ENCODE assay signal across 30 cellular contexts in the genomic region with DNA sequence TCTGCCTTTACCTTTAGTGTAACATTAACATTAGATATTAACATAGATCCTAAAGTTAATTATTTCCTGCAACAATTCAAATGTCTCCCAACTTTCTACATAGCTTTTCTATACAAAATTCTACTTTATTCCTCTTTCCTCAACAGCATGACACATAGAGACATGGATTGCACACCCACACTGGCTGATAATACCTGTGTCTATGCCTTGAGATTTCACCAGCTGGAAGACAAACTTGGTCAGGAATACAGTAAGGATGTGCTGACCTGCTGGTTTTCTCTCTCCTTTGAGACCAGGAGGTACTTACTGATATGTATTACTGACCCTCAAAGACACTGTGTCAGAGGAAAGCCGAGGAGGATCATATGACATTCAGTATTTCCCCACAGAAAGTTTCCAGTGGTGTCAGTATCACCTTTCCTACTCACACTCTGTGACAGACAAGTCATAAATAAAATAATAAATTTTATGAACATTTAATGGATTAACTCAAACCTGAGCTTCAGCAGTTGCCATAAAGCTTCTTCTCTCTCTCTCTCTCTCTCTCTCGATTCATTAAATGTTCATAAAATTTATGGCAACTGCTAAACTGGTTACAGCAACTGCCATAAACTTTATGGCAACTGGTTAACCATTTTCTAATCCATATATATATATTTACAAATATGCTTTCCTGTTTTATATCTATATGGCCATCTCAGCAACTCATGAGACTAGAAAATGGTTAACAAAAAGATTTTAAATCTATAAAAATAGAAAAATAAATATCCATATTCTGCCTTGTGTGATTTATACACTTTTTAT. TPM values are rescaled to one million over a fixed set of nuclear protein-coding genes. Genes with fewer than 3 reads are reported as not detected.
DNase-seq lines count a peak whose midpoint lies in the region; ATAC-seq, FAIRE-seq and TF ChIP-seq lines count a peak whose summit lies in the region.
"Had no signal": no experiment of that assay in that cellular context is flagged by ENCODE, and none has a peak within 500 bp of the region (broad histone marks: within the 10 kb centered on the region; RNA-seq: fewer than 3 reads in every experiment).

No MANE protein-coding gene starts in this region.

- BruUV-seq in K562 (replicated peaks; lab: Mats Ljungman, UMichigan) = no TSS peak

- whole genome bisulfite sequencing in K562 (ENCODE audit: insufficient coverage, low coverage, missing lambda C conversion rate) = 0% methylated on average over 2 of the region's 2 CpGs

- no peak overlapping the region for H3K4me3 Mint-ChIP-seq in activated naive CD8-positive, alpha-beta T cell treated with anti-CD3 and anti-CD28 coated beads, Interleukin-2, amount 50 U/mL, for 24 hours
- no peak overlapping the region for H3K4me3 Mint-ChIP-seq in activated naive CD8-positive, alpha-beta T cell treated with anti-CD3 and anti-CD28 coated beads for 36 hours
- H3K4me3 Mint-ChIP-seq: CD14-positive monocyte; CD8-positive, alpha-beta memory T cell; HFFc6 had no signal

- H3K4me2 ChIP-seq in K562 (ENCODE audit: insufficient read depth, low read length) = no peak overlapping the region

- peak overlapping the region; percentile 2; the same call in 1 of the 2 replicates for H2AFZ ChIP-seq in K562 (ENCODE audit: low read depth, low read length)

- H3K4me1 Mint-ChIP-seq in activated naive CD8-positive, alpha-beta T cell treated with anti-CD3 and anti-CD28 coated beads, Interleukin-2, amount 50 U/mL, for 24 hours = peaks cover 15% of the 10 kb centered on the region
- peaks cover 17% of the 10 kb centered on the region for H3K4me1 Mint-ChIP-seq in activated naive CD8-positive, alpha-beta T cell treated with anti-CD3 and anti-CD28 coated beads for 36 hours
- H3K4me1 Mint-ChIP-seq: CD14-positive monocyte had no signal

- H3K36me3 ChIP-seq in K562 (ENCODE audit: control insufficient read depth, insufficient read depth, low read length) (no peaks in the 10 kb centered on the region), mucosa of descending colon (ENCODE audit: low read depth) (no peaks in the 10 kb centered on the region)
- H3K36me3 ChIP-seq: BE2C, Peyer's patch had no signal

- DNase-seq in activated naive CD8-positive, alpha-beta T cell treated with anti-CD3 and anti-CD28 coated beads, Interleukin-2, amount 50 U/mL, for 24 hours = no peak
- DNase-seq in activated naive CD8-positive, alpha-beta T cell treated with anti-CD3 and anti-CD28 coated beads for 36 hours = no peak
- DNase-seq in K562 (ENCODE audit: extremely low read depth in 1 of 4, low spot score in 3 of 4) (peak in 1 of 4 experiments; percentile 2), mucosa of descending colon (peak in 1 of 3 donors; percentile 19), DMS53 treated with DMSO at 0.1 percent for 48 hours (lab: John Stamatoyannopoulos, UW; ENCODE audit: unreplicated experiment) (no peak)
- no peak for DNase-seq in stimulated activated CD4-positive, alpha-beta T cell treated with anti-CD3 and anti-CD28 coated beads, Interleukin-1b, Interleukin-23, amount 100 ng/mL, for 48 hours
- DNase-seq: ACHN; BE2C; CD8-positive, alpha-beta memory T cell; DMS 273 treated with DMSO at 0.1 percent for 48 hours; DMS79 treated with DMSO at 0.1 percent for 48 hours; GF-D8; H7; HFFc6; Kasumi-1; MV-4-11; NCI-H1105; NCI-H1436 treated with DMSO at 0.1 percent for 48 hours; NCI-H187 treated with DMSO at 0.1 percent for 48 hours; NCI-H446 treated with DMSO at 0.1 percent for 48 hours; NCI-H526 treated with DMSO at 0.1 percent for 48 hours; Peyer's patch; SHP77 treated with DMSO at 0.1 percent for 48 hours had no signal

- no peaks in the 10 kb centered on the region for H3K36me3 Mint-ChIP-seq in activated naive CD8-positive, alpha-beta T cell treated with anti-CD3 and anti-CD28 coated beads, Interleukin-2, amount 50 U/mL, for 24 hours (ENCODE audit: low read depth)
- H3K36me3 Mint-ChIP-seq in activated naive CD8-positive, alpha-beta T cell treated with anti-CD3 and anti-CD28 coated beads for 36 hours = peaks cover 13% of the 10 kb centered on the region
- H3K36me3 Mint-ChIP-seq: CD14-positive monocyte; CD8-positive, alpha-beta memory T cell had no signal

- TF ChIP-seq RAD21 in K562 (CRISPR knock-in tag; conservative IDR thresholded peaks at IDR 0.05 in 1 of 2, IDR thresholded peaks at IDR 0.05 in 1 of 2) = no peak

- no peaks in the 10 kb centered on the region for H4K20me1 ChIP-seq in K562 (replicated peaks; ENCODE audit: control insufficient read depth, insufficient read depth, low read length)

- intact Hi-C loops in K562 (cut with micrococcal nuclease) (no loop called here), mucosa of descending colon (cut with DNase I, micrococcal nuclease) (no loop called here)

- TF ChIP-seq EP300 in K562 (IDR thresholded peaks at IDR 0.05; ENCODE audit: low read length) = no peak

- H3K4me1 ChIP-seq in K562 (replicated peaks in 1 of 2; ENCODE audit: control insufficient read depth in 2 of 2, insufficient read depth in 2 of 2, low read length in 2 of 2) = no peaks in the 10 kb centered on the region
- peaks cover 5% of the 10 kb centered on the region for H3K4me1 ChIP-seq in mucosa of descending colon (ENCODE audit: low read depth)
- H3K4me1 ChIP-seq: BE2C had no signal

- no peaks in the 10 kb centered on the region for H3K27me3 ChIP-seq in K562 (ENCODE audit: control insufficient read depth in 2 of 2, insufficient read depth in 2 of 2, low read length in 2 of 2)
- H3K27me3 ChIP-seq: BE2C, Peyer's patch had no signal

- H3K27me3 Mint-ChIP-seq in activated naive CD8-positive, alpha-beta T cell treated with anti-CD3 and anti-CD28 coated beads, Interleukin-2, amount 50 U/mL, for 24 hours = no peaks in the 10 kb centered on the region
- no peaks in the 10 kb centered on the region for H3K27me3 Mint-ChIP-seq in activated naive CD8-positive, alpha-beta T cell treated with anti-CD3 and anti-CD28 coated beads for 36 hours

- no peak overlapping the region for H3K9ac ChIP-seq in K562 (ENCODE audit: insufficient read depth in 1 of 2, low read depth in 2 of 2, low read length in 2 of 2)

- H3K27ac ChIP-seq in K562 (ENCODE audit: extremely low read depth, low read depth, low read length) = no peak overlapping the region
- H3K27ac ChIP-seq: 22Rv1 had no signal

- no peaks in the 10 kb centered on the region for H3K79me2 ChIP-seq in K562 (ENCODE audit: control insufficient read depth, insufficient read depth, low read length)

- H3K4me3 ChIP-seq in K562 (no peak overlapping the region), mucosa of descending colon (no peak overlapping the region)

- no peaks in the 10 kb centered on the region for H3K9me3 ChIP-seq in K562 (replicated peaks; ENCODE audit: control insufficient read depth, insufficient read depth, low read depth, low read length)
- no peaks in the 10 kb centered on the region for H3K9me3 ChIP-seq in mucosa of descending colon
- H3K9me3 ChIP-seq: BE2C, Peyer's patch had no signal

- ATAC-seq in activated naive CD8-positive, alpha-beta T cell treated with anti-CD3 and anti-CD28 coated beads, Interleukin-2, amount 50 U/mL, for 24 hours = no peak
- ATAC-seq in K562 (no peak), mucosa of descending colon (peak; percentile 96), HG02610 (IDR thresholded peaks at IDR 0.05; ENCODE audit: unreplicated experiment) (no peak), HG03108 (IDR thresholded peaks at IDR 0.05; ENCODE audit: unreplicated experiment) (no peak)
- ATAC-seq: HepG2 had no signal

- no peak for TF ChIP-seq POLR2A in K562 (conservative IDR thresholded peaks at IDR 0.05)

- in situ Hi-C loops in K562 (cut with MboI) = no loop called here

- POLR2A ChIA-PET in K562 (lab: Yijun Ruan, JAX) = interaction anchor here (0.6 kb wide), 1 partner anchor 447 kb away, joined by 4 read pairs; no protein-coding TSS in a partner anchor

- FAIRE-seq in K562 (lab: Jason Lieb, UNC) = no peak
- FAIRE-seq: GM12891, GM19239, HepG2 had no signal

- H3K9me3 Mint-ChIP-seq in activated naive CD8-positive, alpha-beta T cell treated with anti-CD3 and anti-CD28 coated beads, Interleukin-2, amount 50 U/mL, for 24 hours = peaks cover 12% of the 10 kb centered on the region
- H3K9me3 Mint-ChIP-seq in activated naive CD8-positive, alpha-beta T cell treated with anti-CD3 and anti-CD28 coated beads for 36 hours = peaks cover 8% of the 10 kb centered on the region
- H3K9me3 Mint-ChIP-seq: HFFc6 had no signal

- TF ChIP-seq CTCF in K562 (IDR thresholded peaks at IDR 0.05 in 2 of 3, conservative IDR thresholded peaks at IDR 0.05 in 1 of 3; ENCODE audit: insufficient read depth in 2 of 3, low read depth in 1 of 3, low read length in 3 of 3) (no peak), mucosa of descending colon (IDR thresholded peaks at IDR 0.05) (no peak)

- H3K9me1 ChIP-seq in K562 (ENCODE audit: control insufficient read depth, insufficient read depth, low read length) = no peaks in the 10 kb centered on the region

- CTCF ChIA-PET in K562 (lab: Yijun Ruan, JAX; ENCODE audit: low intra/inter-chr PET ratio) = no interaction called here

- peak overlapping the region; percentile 3 for H3K27ac Mint-ChIP-seq in activated naive CD8-positive, alpha-beta T cell treated with anti-CD3 and anti-CD28 coated beads, Interleukin-2, amount 50 U/mL, for 24 hours
- no peak overlapping the region for H3K27ac Mint-ChIP-seq in activated naive CD8-positive, alpha-beta T cell treated with anti-CD3 and anti-CD28 coated beads for 36 hours
- H3K27ac Mint-ChIP-seq: CD14-positive monocyte; CD8-positive, alpha-beta memory T cell; HFFc6 had no signal

TF ChIP-seq in K562, 482 proteins besides CTCF, POLR2A, EP300 and RAD21 (continues in another document):
- TF ChIP-seq KDM4B (IDR thresholded peaks at IDR 0.05; ENCODE audit: borderline replicate concordance in 2 of 2, low read depth in 1 of 2) = no peak
- no peak for TF ChIP-seq L3MBTL2 (IDR thresholded peaks at IDR 0.05)

RNA-seq across cellular contexts. Expression of gene EIF2S3B, which starts 22.7 kb away (rescaled TPM):
- 1 to 10 TPM; 2.4 to 2.6 TPM for total RNA-seq in activated naive CD8-positive, alpha-beta T cell treated with anti-CD3 and anti-CD28 coated beads for 36 hours
- 0.97 and 2.5 TPM in 2 replicates for total RNA-seq in K562 (2011; cell fraction: chromatin; rRNA removed; ENCODE audit: low replicate concordance)
- total RNA-seq in K562 (2011; cell fraction: nucleolus; rRNA removed) = 0.39 and 0.83 TPM in 2 replicates
- total RNA-seq in K562 (2011; cell fraction: nucleoplasm; rRNA removed) = 0.73 and 1.7 TPM in 2 replicates
- 2.3 and 2.9 TPM in 2 replicates for total RNA-seq in K562 (2014; rRNA removed)
- 5.1 and 6.0 TPM in 2 replicates for total RNA-seq in K562 (2014; rRNA removed; fragmentation: Illumina TruSeq; extraction: Trizol)
- total RNA-seq in K562 (2015; rRNA removed; fragmentation: Illumina TruSeq; extraction: Trizol) = 1.3 and 2.1 TPM in 2 replicates
- 0.64 and 1.3 TPM in 2 replicates for total RNA-seq in K562 (2021)
- 2.0 and 2.4 TPM in 2 replicates for polyA plus RNA-seq in K562 (2011; rRNA removed)
- 0.19 and 0.71 TPM in 2 replicates for polyA plus RNA-seq in K562 (2011; cell fraction: cytosol; rRNA removed)
- 0.43 and 0.84 TPM in 2 replicates for polyA plus RNA-seq in K562 (2011; cell fraction: nucleus; rRNA removed)
- polyA plus RNA-seq in K562 (2012) = 1.6 and 2.8 TPM in 2 replicates
- 2.1 and 2.8 TPM in 2 replicates for polyA plus RNA-seq in K562 (2014; fragmentation: Illumina TruSeq; extraction: Trizol)
- under 1 TPM; 0.45 to 0.73 TPM for polyA plus RNA-seq in K562 (2014; fragmentation: Nextera tagmentation; extraction: Ambion mirVana)
- polyA plus RNA-seq in K562 (2014; rRNA removed) = 1.5 TPM in 2 replicates
- 5.1 and 8.2 TPM in 2 replicates for polyA minus RNA-seq in K562 (2011; rRNA and poly(A)+ RNA removed)
- 3.1 and 5.6 TPM in 2 replicates for polyA minus RNA-seq in K562 (2011; cell fraction: cytosol; rRNA and poly(A)+ RNA removed)
- polyA minus RNA-seq in K562 (2011; cell fraction: nucleus; rRNA and poly(A)+ RNA removed) = 0.22 TPM in 1 of 2 replicates, not detected in the other
- under 1 TPM; 0.22 to 0.46 (median 0.38) TPM for total RNA-seq in mucosa of descending colon
